ENCODE assay signal across 16 cellular contexts in genomic region chr20:48025661-48026060, GRCh38.
A peak's percentile ranks its signal among the peaks of the same experiment; 100 is the strongest.
DNase-seq lines count a peak whose midpoint lies in the region; ATAC-seq, FAIRE-seq and TF ChIP-seq lines count a peak whose summit lies in the region.
"Had no signal": no experiment of that assay in that cellular context is flagged by ENCODE, and none has a peak within 500 bp of the region (broad histone marks: within the 10 kb centered on the region; RNA-seq: fewer than 3 reads in every experiment).

No MANE protein-coding gene starts in this region.

- POLR2A ChIA-PET in AG04449 (lab: Yijun Ruan, JAX): no interaction called here

- no peaks in the 10 kb centered on the region for H3K36me3 Mint-ChIP-seq in activated T-helper 17 cell treated with anti-CD3 and anti-CD28 coated beads, Interleukin-2, amount 50 U/mL, for 72 hours (ENCODE audit: low read depth)

- H3K27me3 ChIP-seq in foreskin keratinocyte (peaks cover 2% of the 10 kb centered on the region), pancreas (peaks cover 0 to 7% (median 0%) of the 10 kb centered on the region in 4 donors), aorta (ENCODE audit: control insufficient read depth in 1 of 2, insufficient read depth in 2 of 2, low read length in 1 of 2) (no peaks in the 10 kb centered on the region)

- TF ChIP-seq CTCF in AG04449 (IDR thresholded peaks at IDR 0.05; ENCODE audit: insufficient read depth, low read length, missing control alignments) (no peak), foreskin keratinocyte (conservative IDR thresholded peaks at IDR 0.05) (no peak), pancreas (IDR thresholded peaks at IDR 0.05) (no peak)

- WGBS in pancreas, 2 donors: 29 to 46% methylated on average over 4 of the region's 4 CpGs
- 70 to 71% methylated on average over 4 of the region's 4 CpGs for WGBS in aorta, 2 donors

- TF ChIP-seq POLR2A in GM12891 (IDR thresholded peaks at IDR 0.05; ENCODE audit: low read depth, low read length): no peak

- H3K27ac ChIP-seq in foreskin keratinocyte (peak overlapping the region; percentile 20), pancreas (no peak overlapping the region), aorta (ENCODE audit: low read depth in 1 of 2, low read length in 2 of 2) (no peak overlapping the region)
- H3K27ac ChIP-seq: spleen had no signal

- ATAC-seq in foreskin keratinocyte: peak; percentile 42
- ATAC-seq in pancreas: no peak
- no peak for ATAC-seq in activated T-helper 17 cell treated with anti-CD3 and anti-CD28 coated beads, Interleukin-2, amount 50 U/mL, for 72 hours (replicated peaks)
- ATAC-seq in aorta (ENCODE audit: low FRiP score): no peak
- ATAC-seq: activated CD8-positive, alpha-beta T cell treated with anti-CD3 and anti-CD28 coated beads, Interleukin-2, amount 10 ng/mL, durations not matched to agents 7 days and 5 days had no signal

- H3K4me3 Mint-ChIP-seq in activated T-helper 17 cell treated with anti-CD3 and anti-CD28 coated beads, Interleukin-2, amount 50 U/mL, for 72 hours: no peak overlapping the region
- H3K4me3 Mint-ChIP-seq: activated CD8-positive, alpha-beta T cell treated with anti-CD3 and anti-CD28 coated beads, Interleukin-2, amount 10 ng/mL, durations not matched to agents 7 days and 5 days; B cell had no signal

- FAIRE-seq in GM12891 (lab: Jason Lieb, UNC) (no peak), pancreas (lab: Jason Lieb, UNC) (no peak)

- no peaks in the 10 kb centered on the region for H3K4me1 Mint-ChIP-seq in activated T-helper 17 cell treated with anti-CD3 and anti-CD28 coated beads, Interleukin-2, amount 50 U/mL, for 72 hours

- no peaks in the 10 kb centered on the region for H3K9me3 Mint-ChIP-seq in activated T-helper 17 cell treated with anti-CD3 and anti-CD28 coated beads, Interleukin-2, amount 50 U/mL, for 72 hours

- H3K27me3 Mint-ChIP-seq in activated T-helper 17 cell treated with anti-CD3 and anti-CD28 coated beads, Interleukin-2, amount 50 U/mL, for 72 hours: peaks cover 28% of the 10 kb centered on the region

- intact Hi-C loops in pancreas (cut with DNase I): no loop called here
- intact Hi-C loops in aorta (cut with DNase I): no loop called here

- no peak overlapping the region for H3K27ac Mint-ChIP-seq in activated T-helper 17 cell treated with anti-CD3 and anti-CD28 coated beads, Interleukin-2, amount 50 U/mL, for 72 hours
- H3K27ac Mint-ChIP-seq: activated CD8-positive, alpha-beta T cell treated with anti-CD3 and anti-CD28 coated beads, Interleukin-2, amount 10 ng/mL, durations not matched to agents 7 days and 5 days; B cell had no signal

- DNase-seq in AG04449 (ENCODE audit: low read depth, low spot score) (peak; percentile 29), GM12891 (ENCODE audit: insufficient read length, low spot score) (no peak), SW480 (ENCODE audit: low spot score) (peak; percentile 42), foreskin keratinocyte (peak in 1 of 2 donors; percentile 28), SKM-1 treated with dmso at 0.1 percent for 144 hours (lab: John Stamatoyannopoulos, UW; ENCODE audit: unreplicated experiment) (no peak), pancreas (no peak), aorta (no peak)
- DNase-seq: activated CD8-positive, alpha-beta T cell treated with anti-CD3 and anti-CD28 coated beads, Interleukin-2, amount 10 ng/mL, durations not matched to agents 7 days and 5 days; activated gamma-delta T cell; NCI-H2081; NK-92 treated with Interleukin-12 subunit alpha and Interleukin-12 subunit beta, amount 100 ng/mL, for 24 hours; occipital lobe; spleen; stomach had no signal

- H3K4me1 ChIP-seq in foreskin keratinocyte: peaks cover 5% of the 10 kb centered on the region
- no peaks in the 10 kb centered on the region for H3K4me1 ChIP-seq in pancreas
- H3K4me1 ChIP-seq in aorta (ENCODE audit: control insufficient read depth in 1 of 2, insufficient read depth in 2 of 2, low read length in 2 of 2): no peaks in the 10 kb centered on the region
- H3K4me1 ChIP-seq: spleen, stomach had no signal

- CTCF ChIA-PET in AG04449 (lab: Yijun Ruan, JAX): interaction anchor here (1.2 to 2.2 kb wide), 2 partner anchors 166 to 595 kb away, joined by 4 to 5 read pairs; no protein-coding TSS in a partner anchor

- H3K9me3 ChIP-seq in pancreas (no peaks in the 10 kb centered on the region), aorta (ENCODE audit: control insufficient read depth, low read length) (no peaks in the 10 kb centered on the region)

- H3K36me3 ChIP-seq in pancreas: no peaks in the 10 kb centered on the region
- no peaks in the 10 kb centered on the region for H3K36me3 ChIP-seq in aorta (ENCODE audit: control insufficient read depth in 1 of 2, insufficient read depth in 2 of 2, low read length in 1 of 2)
- H3K36me3 ChIP-seq: spleen, stomach had no signal

- H3K4me3 ChIP-seq in AG04449 (ENCODE audit: low read depth, low read length): peak overlapping the region; percentile 16
- no peak overlapping the region for H3K4me3 ChIP-seq in pancreas
- H3K4me3 ChIP-seq in aorta (ENCODE audit: low read length in 2 of 2): no peak overlapping the region
- H3K4me3 ChIP-seq: spleen, stomach had no signal

TF ChIP-seq in GM12891, 5 proteins besides CTCF, POLR2A, EP300 and RAD21:
- TF ChIP-seq TAF1 (IDR thresholded peaks at IDR 0.05; ENCODE audit: low read depth, low read length) (no peak), SPI1 (IDR thresholded peaks at IDR 0.05; ENCODE audit: low read depth, low read length) (peak; percentile 25; the same call in 1 of the 2 replicates)

Comparison
In these comparisons a context has a peak if more than half of its experiments do, and no peak if none do; other contexts are left out.
1. DNase-seq: peak in AG04449 (single experiment) and SW480 (single experiment); none in GM12891 (single experiment), SKM-1 treated with dmso at 0.1 percent for 144 hours (single experiment), pancreas (0 of 6) and aorta (0 of 2).